In genomic region chr12:12560587-12561304, GRCh38 we compare ENCODE assay signal across 8 cellular contexts. TPM values are rescaled to one million over a fixed set of nuclear protein-coding genes. Genes with fewer than 3 reads are reported as not detected.
DNase-seq lines count a peak whose midpoint lies in the region; ATAC-seq and TF ChIP-seq lines count a peak whose summit lies in the region.

No MANE protein-coding gene starts in this region.

- peak in 1 of 2 donors; percentile 86 for TF ChIP-seq POLR2A in vagina (IDR thresholded peaks at IDR 0.05)

- H3K27ac ChIP-seq in vagina, result peak overlapping the region; percentile 100

- H3K4me3 Mint-ChIP-seq in activated naive CD4-positive, alpha-beta T cell treated with anti-CD3 and anti-CD28 coated beads for 36 hours, result peak overlapping the region; percentile 74

- H3K27ac Mint-ChIP-seq in activated naive CD4-positive, alpha-beta T cell treated with anti-CD3 and anti-CD28 coated beads for 36 hours, result peak overlapping the region; percentile 95

- no peaks in the 10 kb centered on the region for H3K27me3 ChIP-seq in vagina

- H3K9me3 Mint-ChIP-seq in activated naive CD4-positive, alpha-beta T cell treated with anti-CD3 and anti-CD28 coated beads for 36 hours, result peaks cover 6% of the 10 kb centered on the region

- no peaks in the 10 kb centered on the region for H3K9me3 ChIP-seq in vagina

- no peaks in the 10 kb centered on the region for H3K36me3 ChIP-seq in vagina

- peak; percentile 57 for DNase-seq in DMS114 treated with DMSO at 0.1 percent for 48 hours (lab: John Stamatoyannopoulos, UW; ENCODE audit: unreplicated experiment)
- DNase-seq in HFF-Myc (ENCODE audit: extremely low read depth, low read depth), result no peak
- peak; percentile 85 for DNase-seq in RKO (ENCODE audit: low spot score)
- peak; percentile 75 for DNase-seq in activated naive CD4-positive, alpha-beta T cell treated with anti-CD3 and anti-CD28 coated beads for 36 hours
- DNase-seq in germinal center (ENCODE audit: low spot score), result peak; percentile 17
- no peak for DNase-seq in omental fat pad (ENCODE audit: low spot score)
- no peak for DNase-seq in vagina (ENCODE audit: extremely low spot score in 2 of 2)
- no peak for DNase-seq in NCI-H187 treated with DMSO at 0.1 percent for 48 hours (lab: John Stamatoyannopoulos, UW)

- peak; percentile 72 for ATAC-seq in omental fat pad (ENCODE audit: low FRiP score)

- peak overlapping the region; percentile 77 for H3K4me3 ChIP-seq in HFF-Myc (replicated peaks; ENCODE audit: low read depth, low read length)
- peak overlapping the region; percentile 89 to 99 for H3K4me3 ChIP-seq in vagina

- peaks cover 14% of the 10 kb centered on the region for H3K36me3 Mint-ChIP-seq in activated naive CD4-positive, alpha-beta T cell treated with anti-CD3 and anti-CD28 coated beads for 36 hours (ENCODE audit: low read depth)

- peaks cover 33% of the 10 kb centered on the region for H3K4me1 Mint-ChIP-seq in activated naive CD4-positive, alpha-beta T cell treated with anti-CD3 and anti-CD28 coated beads for 36 hours (ENCODE audit: low read depth)

- H3K4me1 ChIP-seq in vagina, result peaks cover 34% of the 10 kb centered on the region

- CTCF ChIA-PET in activated naive CD4-positive, alpha-beta T cell treated with anti-CD3 and anti-CD28 coated beads for 36 hours (lab: Charles Lee), result interaction anchor here (0.7 kb wide), 1 partner anchor 55 kb away, joined by 4 read pairs; no protein-coding TSS in a partner anchor

- no peaks in the 10 kb centered on the region for H3K27me3 Mint-ChIP-seq in activated naive CD4-positive, alpha-beta T cell treated with anti-CD3 and anti-CD28 coated beads for 36 hours (ENCODE audit: low read depth)

- no peak for TF ChIP-seq CTCF in HFF-Myc (IDR thresholded peaks at IDR 0.05; ENCODE audit: low read depth, low read length, missing control alignments)
- TF ChIP-seq CTCF in omental fat pad (IDR thresholded peaks at IDR 0.05), result no peak
- TF ChIP-seq CTCF in vagina (IDR thresholded peaks at IDR 0.05), result no peak

- intact Hi-C loops in activated naive CD4-positive, alpha-beta T cell treated with anti-CD3 and anti-CD28 coated beads for 36 hours (cut with micrococcal nuclease), result loop anchor here (1.0 to 5.0 kb wide), 10 partner anchors 48 to 248 kb away; partner anchors contain the start of genes BORCS5, CREBL2 and GPR19
- intact Hi-C loops in vagina (cut with DNase I), result loop anchor here (5.0 to 10.0 kb wide), 2 partner anchors 48 to 166 kb away; no protein-coding TSS in a partner anchor

RNA-seq across cellular contexts. Expression of gene DUSP16, which starts 1.9 kb away (rescaled TPM):
- total RNA-seq in activated naive CD4-positive, alpha-beta T cell treated with anti-CD3 and anti-CD28 coated beads for 36 hours, result 10 to 100 TPM; 45.7 to 47.2 TPM
- total RNA-seq in omental fat pad (10 to 100 TPM; 18.2 to 29.6 (median 18.7) TPM), vagina (30.9 TPM)

RNA-seq across cellular contexts. Expression of gene CREBL2, which starts 50.9 kb away (rescaled TPM):
- total RNA-seq in activated naive CD4-positive, alpha-beta T cell treated with anti-CD3 and anti-CD28 coated beads for 36 hours, result 10 to 100 TPM; 15.6 to 16.1 TPM
- 10 to 100 TPM; 53.0 to 73.9 (median 63.1) TPM for total RNA-seq in omental fat pad
- total RNA-seq in vagina, result 29.0 TPM

Comparison
In these comparisons a context has a peak if more than half of its experiments do, and no peak if none do; other contexts are left out.
1. DNase-seq: peak in DMS114 treated with DMSO at 0.1 percent for 48 hours (single experiment), RKO (single experiment), activated naive CD4-positive, alpha-beta T cell treated with anti-CD3 and anti-CD28 coated beads for 36 hours (single experiment) and germinal center (single experiment); none in HFF-Myc (single experiment), omental fat pad (single experiment), vagina (0 of 2) and NCI-H187 treated with DMSO at 0.1 percent for 48 hours (single experiment).